In genomic region chr11:62104816-62105610, GRCh38 we compare ENCODE assay signal across 9 cellular contexts. TPM values are rescaled to one million over a fixed set of nuclear protein-coding genes. Genes with fewer than 3 reads are reported as not detected.
A peak's percentile ranks its signal among the peaks of the same experiment; 100 is the strongest.
DNase-seq lines count a peak whose midpoint lies in the region; ATAC-seq and TF ChIP-seq lines count a peak whose summit lies in the region.
"Had no signal": no experiment of that assay in that cellular context is flagged by ENCODE, and none has a peak within 500 bp of the region (broad histone marks: within the 10 kb centered on the region; RNA-seq: fewer than 3 reads in every experiment).

No MANE protein-coding gene starts in this region.

- peaks cover 23% of the 10 kb centered on the region for H3K4me1 Mint-ChIP-seq in stimulated activated naive CD8-positive, alpha-beta T cell treated with anti-CD3 and anti-CD28 coated beads, Interleukin-15, amount 100 ng/mL, for 72 hours

- intact Hi-C loops in ascending aorta (cut with DNase I) = loop anchor here (1.0 to 2.0 kb wide), 3 partner anchors 134 to 290 kb away; partner anchors contain the start of gene FADS3

- in situ Hi-C loops in KBM-7 (cut with MboI; ENCODE audit: low pct_unique_long_range_greater_than_20kb, low sequenced_read_pairs) = no loop called here

- ATAC-seq in stimulated activated naive CD8-positive, alpha-beta T cell treated with anti-CD3 and anti-CD28 coated beads, Interleukin-15, amount 100 ng/mL, for 72 hours = peak; percentile 85
- no peak for ATAC-seq in HG02759 (IDR thresholded peaks at IDR 0.05; ENCODE audit: unreplicated experiment)
- ATAC-seq in GM19395 (IDR thresholded peaks at IDR 0.05; ENCODE audit: unreplicated experiment) = no peak
- no peak for ATAC-seq in HG03571 (IDR thresholded peaks at IDR 0.05; ENCODE audit: unreplicated experiment)

- H3K36me3 ChIP-seq in ascending aorta = no peaks in the 10 kb centered on the region

- peak overlapping the region; percentile 94 to 97 for H3K27ac Mint-ChIP-seq in stimulated activated naive CD8-positive, alpha-beta T cell treated with anti-CD3 and anti-CD28 coated beads, Interleukin-15, amount 100 ng/mL, for 72 hours

- no peaks in the 10 kb centered on the region for H3K27me3 ChIP-seq in ascending aorta

- no peaks in the 10 kb centered on the region for H3K9me3 ChIP-seq in ascending aorta

- peak overlapping the region; percentile 35 to 53 for H3K4me3 ChIP-seq in ascending aorta

- no peaks in the 10 kb centered on the region for H3K27me3 Mint-ChIP-seq in stimulated activated naive CD8-positive, alpha-beta T cell treated with anti-CD3 and anti-CD28 coated beads, Interleukin-15, amount 100 ng/mL, for 72 hours

- H3K9me3 Mint-ChIP-seq in stimulated activated naive CD8-positive, alpha-beta T cell treated with anti-CD3 and anti-CD28 coated beads, Interleukin-15, amount 100 ng/mL, for 72 hours = peaks cover 0 to 11% of the 10 kb centered on the region in 2 donors

- peak overlapping the region; percentile 93 to 95 for H3K27ac ChIP-seq in ascending aorta

- no peak for TF ChIP-seq CTCF in ascending aorta (IDR thresholded peaks at IDR 0.05)

- DNase-seq in KBM-7 (peak; percentile 68), ascending aorta (ENCODE audit: low spot score in 2 of 2) (peak in 1 of 2 donors; percentile 81), iris pigment epithelial cell (ENCODE audit: low read depth) (peak; percentile 57), NCI-H2196 (lab: John Stamatoyannopoulos, UW; ENCODE audit: unreplicated experiment) (no peak)
- DNase-seq in stimulated activated naive CD8-positive, alpha-beta T cell treated with anti-CD3 and anti-CD28 coated beads, Interleukin-15, amount 100 ng/mL, for 72 hours = peak; percentile 23 to 46
- DNase-seq: NCI-H1930 had no signal

- peaks cover 13 to 44% of the 10 kb centered on the region in 2 donors for H3K4me1 ChIP-seq in ascending aorta

- H3K4me3 Mint-ChIP-seq in stimulated activated naive CD8-positive, alpha-beta T cell treated with anti-CD3 and anti-CD28 coated beads, Interleukin-15, amount 100 ng/mL, for 72 hours = peak overlapping the region; percentile 77

RNA-seq across cellular contexts. Expression of gene INCENP, which starts 18.8 kb away (rescaled TPM):
- 55.5 TPM for total RNA-seq in ascending aorta
